Comparison of ENCODE assay signal across 8 cellular contexts in the genomic region with DNA sequence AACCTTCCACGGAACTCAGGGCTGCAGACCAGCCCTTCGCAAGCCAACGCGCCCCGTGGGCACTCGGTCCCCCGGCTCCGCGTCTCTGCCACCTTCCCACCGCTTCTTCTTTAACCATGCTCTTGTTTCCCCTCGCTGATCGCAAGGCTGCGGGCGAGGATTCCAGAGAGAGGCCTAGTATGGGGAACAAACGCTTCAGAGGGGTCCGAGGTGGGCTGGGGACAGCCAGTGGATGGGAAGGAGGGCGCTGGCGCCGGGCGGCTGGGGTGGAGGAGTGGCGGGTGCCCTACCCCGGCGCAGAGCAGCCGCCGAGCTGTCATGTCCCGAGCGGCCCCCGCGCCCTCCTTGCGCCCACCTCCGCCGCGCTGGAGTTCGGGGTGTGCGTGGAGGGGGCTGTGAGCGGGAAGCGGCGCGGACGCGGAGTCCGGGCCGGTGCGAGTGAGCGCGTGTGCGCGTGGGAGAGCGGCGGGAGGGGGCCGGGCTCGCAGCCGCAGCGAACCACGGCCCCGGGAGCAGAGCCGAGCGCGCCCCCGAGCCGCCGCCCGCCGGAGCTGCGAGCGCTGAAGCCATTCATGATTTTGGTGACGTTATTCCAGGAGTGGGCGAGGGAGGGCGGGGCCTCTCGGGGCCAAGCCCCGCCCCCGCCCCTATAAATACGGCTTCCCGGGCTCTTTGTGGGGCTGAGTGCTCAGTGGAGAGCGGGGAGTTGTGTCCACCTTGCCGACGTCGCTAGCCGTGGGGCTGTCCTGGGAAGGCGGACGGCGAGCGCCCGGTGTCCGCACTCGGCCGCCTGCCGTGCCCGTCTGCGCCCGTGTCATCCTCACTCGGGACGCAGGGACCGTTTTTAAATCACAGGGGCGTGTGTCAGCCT. TPM values are rescaled to one million over a fixed set of nuclear protein-coding genes. Genes with fewer than 3 reads are reported as not detected.
A peak's percentile ranks its signal among the peaks of the same experiment; 100 is the strongest.
DNase-seq lines count a peak whose midpoint lies in the region; ATAC-seq and TF ChIP-seq lines count a peak whose summit lies in the region.

A gene (plus strand): TSS at position 680 of the 871 bp plus-strand sequence. CDS start 205 bp downstream, outside the sequence.

- H3K36me3 ChIP-seq in KOPT-K1 (ENCODE audit: insufficient read depth, low read length), result peaks cover 12% of the 10 kb centered on the region; the same call in 1 of the 2 replicates
- no peaks in the 10 kb centered on the region for H3K36me3 ChIP-seq in transverse colon

- peaks cover 23% of the 10 kb centered on the region for H3K36me3 Mint-ChIP-seq in Calu3 (ENCODE audit: insufficient read depth, unreplicated experiment)

- TF ChIP-seq EP300 in transverse colon (IDR thresholded peaks at IDR 0.05; ENCODE audit: low read depth), result no peak

- peak; percentile 23 for DNase-seq in Calu3
- peak; percentile 76 for DNase-seq in SW480 (ENCODE audit: low spot score)
- DNase-seq in activated naive CD8-positive, alpha-beta T cell treated with anti-CD3 and anti-CD28 coated beads, Interleukin-2, amount 50 U/mL, for 16 hours (ENCODE audit: low read depth, low spot score), result peak; percentile 78
- peak; percentile 94 for DNase-seq in cardiac septum (ENCODE audit: low spot score)
- peak; percentile 77 for DNase-seq in pons (ENCODE audit: low spot score)
- DNase-seq in transverse colon, result peak; percentile 82

- H3K27ac ChIP-seq in KOPT-K1 (ENCODE audit: low read depth, low read length, poor library complexity, severe bottlenecking), result peak within 1 kb of the TSS; percentile 72
- peak within 1 kb of the TSS; percentile 85 to 92 (median 90) for H3K27ac ChIP-seq in transverse colon

- peaks cover 73% of the 10 kb centered on the region for H3K27me3 Mint-ChIP-seq in Calu3 (ENCODE audit: unreplicated experiment)

- peaks cover 14% of the 10 kb centered on the region for H3K4me1 Mint-ChIP-seq in Calu3 (ENCODE audit: low read depth, unreplicated experiment)

- peak; percentile 96 for TF ChIP-seq POLR2A in transverse colon (IDR thresholded peaks at IDR 0.05)

- H3K27me3 ChIP-seq in transverse colon, result peaks cover 46% of the 10 kb centered on the region

- no TSS peak for BruUV-seq in Calu3 (replicated peaks; lab: Mats Ljungman, UMichigan)

- CTCF ChIA-PET in Calu3 (lab: Charles Lee), result interaction anchor here (0.7 kb wide), 1 partner anchor 481 kb away, joined by 3 read pairs; no protein-coding TSS in a partner anchor

- no peak within 1 kb of the TSS for H3K27ac Mint-ChIP-seq in Calu3 (ENCODE audit: unreplicated experiment)

- H3K4me3 Mint-ChIP-seq in Calu3 (ENCODE audit: low read depth, unreplicated experiment), result peak within 1 kb of the TSS; percentile 73

- 3% methylated on average over 61 of the region's 95 CpGs; no CpG with 5 or more reads in 1 of the 2 donors for WGBS in transverse colon (ENCODE audit: low coverage in 1 of 2), 2 donors

- ATAC-seq in GM21515 (IDR thresholded peaks at IDR 0.05; ENCODE audit: unreplicated experiment), result peak; percentile 48

- H3K9me3 ChIP-seq in KOPT-K1 (ENCODE audit: insufficient read depth, low read length, poor library complexity, severe bottlenecking) (no peaks in the 10 kb centered on the region), transverse colon (no peaks in the 10 kb centered on the region)

- TF ChIP-seq CTCF in Calu3 (IDR thresholded peaks at IDR 0.05; ENCODE audit: unreplicated experiment) (no peak), transverse colon (IDR thresholded peaks at IDR 0.05) (no peak)

- H3K9me3 Mint-ChIP-seq in Calu3 (ENCODE audit: low read depth, unreplicated experiment), result no peaks in the 10 kb centered on the region

- in situ Hi-C loops in transverse colon (cut with MboI; ENCODE audit: low pct_ligation_motif_present in 1 of 4, low pct_unique_long_range_greater_than_20kb in 1 of 4, low sequenced_read_pairs in 3 of 4), result loop anchor here in 2 of 4 donors (25.0 kb wide), 2 partner anchors 181 to 206 kb away; a partner anchor contains a TSS

- intact Hi-C loops in Calu3 (cut with micrococcal nuclease; ENCODE audit: unreplicated experiment) (loop anchor here (10.0 kb wide), 1 partner anchor 94 kb away; no protein-coding TSS in a partner anchor), cardiac septum (cut with DNase I) (loop anchor here (2.0 to 5.0 kb wide), 3 partner anchors 116 to 336 kb away; no protein-coding TSS in a partner anchor), transverse colon (cut with DNase I; ENCODE audit: low total_unique reads) (no loop called here)

- peak within 1 kb of the TSS; percentile 41 to 81 (median 70) for H3K4me3 ChIP-seq in transverse colon

- peaks cover 7 to 48% (median 26%) of the 10 kb centered on the region in 4 donors for H3K4me1 ChIP-seq in transverse colon

RNA-seq across cellular contexts. Expression of the gene that starts here (rescaled TPM):
- total RNA-seq in Calu3 (2022) (2.4 and 3.3 TPM in 2 replicates), cardiac septum (208 TPM), transverse colon (10 to 100 TPM in 3 of 4 donors, 1 to 10 TPM in 1; 7.0 to 37.8 (median 16.3) TPM)

Comparison
In these comparisons a context has a peak if more than half of its experiments do, and no peak if none do; other contexts are left out.
1. Peak in every context shown above with its lines: DNase-seq, ATAC-seq, H3K4me3 ChIP-seq and H3K27ac ChIP-seq.
2. DNase-seq: peak in every context shown above with its lines; median percentile 94 in cardiac septum; 82 in transverse colon; 78 in activated naive CD8-positive, alpha-beta T cell treated with anti-CD3 and anti-CD28 coated beads, Interleukin-2, amount 50 U/mL, for 16 hours; 77 in pons; 76 in SW480; 23 in Calu3.